Comparison of ENCODE assay signal across 34 cellular contexts in genomic region chr20:15507151-15507550, GRCh38.
"Had no signal": no experiment of that assay in that cellular context is flagged by ENCODE, and none has a peak within 500 bp of the region (broad histone marks: within the 10 kb centered on the region; RNA-seq: fewer than 3 reads in every experiment).

No MANE protein-coding gene starts in this region.

- H3K4me3 ChIP-seq: MG63 had no signal

- DNase-seq: Karpas-422, Kasumi-1, MG63, MM.1S, MV-4-11, NCI-H1048, NCI-H1092, NCI-H1092 treated with DMSO at 0.1 percent for 48 hours, NCI-H1105, NCI-H1105 treated with DMSO at 0.1 percent for 48 hours, NCI-H1417, NCI-H1417 treated with DMSO at 0.1 percent for 48 hours, NCI-H1436, NCI-H1436 treated with DMSO at 0.1 percent for 48 hours, NCI-H146, NCI-H1694, NCI-H1694 treated with DMSO at 0.1 percent for 48 hours, NCI-H187, NCI-H187 treated with DMSO at 0.1 percent for 48 hours, NCI-H1930, NCI-H2029, NCI-H2029 treated with DMSO at 0.1 percent for 48 hours, NCI-H2081, NCI-H2081 treated with DMSO at 0.1 percent for 48 hours, NCI-H2107, NCI-H2171, NCI-H2171 treated with DMSO at 0.1 percent for 48 hours, NCI-H2227 treated with DMSO at 0.1 percent for 48 hours, NCI-H345, NCI-H446 treated with DMSO at 0.1 percent for 48 hours, NCI-H510A, NCI-H510A treated with DMSO at 0.1 percent for 48 hours, NCI-H524, NCI-H524 treated with DMSO at 0.1 percent for 48 hours had no signal

- H3K27me3 ChIP-seq: MG63 had no signal

- H3K36me3 ChIP-seq: MG63 had no signal

- H3K9me3 ChIP-seq: MG63 had no signal
